8 cellular contexts compared by ENCODE assay signal in the genomic region with DNA sequence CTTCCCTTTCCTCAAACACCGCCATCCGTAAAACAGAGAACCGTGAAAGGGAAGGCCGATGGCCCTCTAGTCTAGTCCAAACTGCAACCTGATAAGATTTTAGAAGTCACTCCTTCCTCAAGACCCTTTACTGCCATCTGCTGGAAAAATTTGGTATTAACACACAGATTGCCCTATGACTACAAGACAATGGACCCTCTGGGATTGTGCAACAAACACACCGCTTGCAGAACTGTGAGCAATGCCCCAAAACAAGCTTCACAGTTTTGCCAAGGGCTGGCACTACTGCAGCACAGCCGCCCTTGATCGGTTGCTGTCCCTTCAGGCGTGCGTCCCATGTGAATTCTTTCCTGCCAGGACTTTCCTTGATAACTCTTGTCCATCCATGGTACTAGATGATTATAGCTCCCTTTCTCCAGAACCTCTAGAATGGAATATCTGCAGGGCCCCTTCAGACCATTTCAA. TPM values are rescaled to one million over a fixed set of nuclear protein-coding genes. Genes with fewer than 3 reads are reported as not detected.
DNase-seq lines count a peak whose midpoint lies in the region; ATAC-seq and TF ChIP-seq lines count a peak whose summit lies in the region.

No MANE protein-coding gene starts in this region.

- H3K4me1 ChIP-seq in Loucy (ENCODE audit: insufficient read depth, low read length, poor library complexity, severe bottlenecking) (no peaks in the 10 kb centered on the region), Peyer's patch (no peaks in the 10 kb centered on the region)

- H3K79me2 ChIP-seq in Loucy (ENCODE audit: insufficient read depth, low read length), result no peaks in the 10 kb centered on the region

- intact Hi-C loops in Right ventricle myocardium superior (cut with DNase I), result no loop called here

- no peak overlapping the region for H3K4me2 ChIP-seq in Loucy (ENCODE audit: low read depth, low read length, poor library complexity, severe bottlenecking)

- peak overlapping the region; percentile 49 for H2AFZ ChIP-seq in Loucy (ENCODE audit: low read length)

- H3K4me3 Mint-ChIP-seq in progenitor cell of endocrine pancreas (ENCODE audit: low read depth), result no peak overlapping the region

- H3F3A ChIP-seq in Loucy (ENCODE audit: low read depth), result no peaks in the 10 kb centered on the region

- H4K20me1 ChIP-seq in Loucy (ENCODE audit: insufficient read depth, low read length, poor library complexity, severe bottlenecking), result no peaks in the 10 kb centered on the region

- no peaks in the 10 kb centered on the region for H3K9me3 Mint-ChIP-seq in progenitor cell of endocrine pancreas (ENCODE audit: low read depth)

- peak; percentile 83 for ATAC-seq in Right ventricle myocardium superior (ENCODE audit: poor library complexity)

- TF ChIP-seq CTCF in Loucy (conservative IDR thresholded peaks at IDR 0.05; ENCODE audit: low read length) (peak; percentile 81), Peyer's patch (IDR thresholded peaks at IDR 0.05) (peak; percentile 69 to 83 (median 81)), progenitor cell of endocrine pancreas (IDR thresholded peaks at IDR 0.05; ENCODE audit: unreplicated experiment) (peak; percentile 75)

- H3K27me3 Mint-ChIP-seq in progenitor cell of endocrine pancreas, result no peaks in the 10 kb centered on the region

- H3K36me3 Mint-ChIP-seq in progenitor cell of endocrine pancreas (ENCODE audit: insufficient read depth), result no peaks in the 10 kb centered on the region

- H3K9ac ChIP-seq in Loucy (ENCODE audit: low read depth, low read length, poor library complexity, severe bottlenecking), result no peak overlapping the region

- no peaks in the 10 kb centered on the region for H3K9me2 ChIP-seq in Loucy (replicated peaks; ENCODE audit: low read depth, low read length)

- H3K4me1 Mint-ChIP-seq in progenitor cell of endocrine pancreas (ENCODE audit: low read depth), result peaks cover 4% of the 10 kb centered on the region

- H3K27ac Mint-ChIP-seq in progenitor cell of endocrine pancreas, result peak overlapping the region; percentile 60

- no peak overlapping the region for H3K4me3 ChIP-seq in Loucy (ENCODE audit: low read length, poor library complexity, severe bottlenecking)
- H3K4me3 ChIP-seq in Peyer's patch, result no peak overlapping the region

- TF ChIP-seq POLR2A in Peyer's patch (IDR thresholded peaks at IDR 0.05), result no peak

- H3K36me3 ChIP-seq in Loucy (ENCODE audit: insufficient read depth, low read length) (no peaks in the 10 kb centered on the region), Peyer's patch (no peaks in the 10 kb centered on the region)

- POLR2A ChIA-PET in HEK293T (lab: Yijun Ruan, JAX), result interaction anchor here (1.3 kb wide), 1 partner anchor 23 kb away, joined by 5 read pairs; a partner anchor contains a TSS

- no peaks in the 10 kb centered on the region for H3K27me3 ChIP-seq in Loucy (ENCODE audit: insufficient read depth, low read length, poor library complexity, severe bottlenecking)
- H3K27me3 ChIP-seq in Peyer's patch, result no peaks in the 10 kb centered on the region

- H3K9me3 ChIP-seq in Loucy (ENCODE audit: insufficient read depth, low read depth, low read length) (no peaks in the 10 kb centered on the region), Peyer's patch (no peaks in the 10 kb centered on the region)

- DNase-seq in activated gamma-delta T cell treated with Interleukin-2 at 50 U/mL for 16 hours, result peak; percentile 51
- no peak for DNase-seq in activated gamma-delta T cell (lab: John Stamatoyannopoulos, UW)
- DNase-seq in HEK293T (ENCODE audit: extremely low spot score), result peak; percentile 74
- DNase-seq in Peyer's patch, result peak in 2 of 3 donors; percentile 36 to 59
- peak; percentile 15 for DNase-seq in activated naive CD4-positive, alpha-beta T cell treated with Interleukin-2 at 50 U/mL for 16 hours
- DNase-seq in Right ventricle myocardium superior, result no peak
- DNase-seq in progenitor cell of endocrine pancreas (ENCODE audit: low spot score, unreplicated experiment), result peak; percentile 51

- CTCF ChIA-PET in HEK293T (lab: Yijun Ruan, JAX), result interaction anchor here (0.6 kb wide), 1 partner anchor 303 kb away, joined by 3 read pairs; no protein-coding TSS in a partner anchor

- H3K27ac ChIP-seq in Peyer's patch, result no peak overlapping the region

TF ChIP-seq in HEK293T, 16 proteins besides CTCF, POLR2A, EP300 and RAD21:
- TF ChIP-seq SUZ12 (IDR thresholded peaks at IDR 0.05) (no peak), FOXK2 (IDR thresholded peaks at IDR 0.05) (no peak), LEF1 (IDR thresholded peaks at IDR 0.05; ENCODE audit: borderline replicate concordance) (no peak)
- TF ChIP-seq, protein P1, sequence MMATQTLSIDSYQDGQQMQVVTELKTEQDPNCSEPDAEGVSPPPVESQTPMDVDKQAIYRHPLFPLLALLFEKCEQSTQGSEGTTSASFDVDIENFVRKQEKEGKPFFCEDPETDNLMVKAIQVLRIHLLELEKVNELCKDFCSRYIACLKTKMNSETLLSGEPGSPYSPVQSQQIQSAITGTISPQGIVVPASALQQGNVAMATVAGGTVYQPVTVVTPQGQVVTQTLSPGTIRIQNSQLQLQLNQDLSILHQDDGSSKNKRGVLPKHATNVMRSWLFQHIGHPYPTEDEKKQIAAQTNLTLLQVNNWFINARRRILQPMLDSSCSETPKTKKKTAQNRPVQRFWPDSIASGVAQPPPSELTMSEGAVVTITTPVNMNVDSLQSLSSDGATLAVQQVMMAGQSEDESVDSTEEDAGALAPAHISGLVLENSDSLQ (IDR thresholded peaks at IDR 0.05), result no peak

RNA-seq across cellular contexts. Expression of a gene that starts 23.1 kb away (rescaled TPM):
- total RNA-seq in Peyer's patch, result 1 to 10 TPM; 3.1 to 5.1 (median 4.2) TPM
- 14.8 TPM for total RNA-seq in Right ventricle myocardium superior
- total RNA-seq in progenitor cell of endocrine pancreas, result 20.8 and 22.4 TPM in 2 replicates

Comparison
In these comparisons a context has a peak if more than half of its experiments do, and no peak if none do; other contexts are left out.
1. DNase-seq: peak in activated gamma-delta T cell treated with Interleukin-2 at 50 U/mL for 16 hours (single experiment), HEK293T (single experiment), Peyer's patch (2 of 3), activated naive CD4-positive, alpha-beta T cell treated with Interleukin-2 at 50 U/mL for 16 hours (single experiment) and progenitor cell of endocrine pancreas (single experiment); none in activated gamma-delta T cell (single experiment) and Right ventricle myocardium superior (single experiment).
2. Peak in every context shown above with its lines, with median percentiles within 50 percentile points of each other: CTCF ChIP-seq.